In the genomic region with DNA sequence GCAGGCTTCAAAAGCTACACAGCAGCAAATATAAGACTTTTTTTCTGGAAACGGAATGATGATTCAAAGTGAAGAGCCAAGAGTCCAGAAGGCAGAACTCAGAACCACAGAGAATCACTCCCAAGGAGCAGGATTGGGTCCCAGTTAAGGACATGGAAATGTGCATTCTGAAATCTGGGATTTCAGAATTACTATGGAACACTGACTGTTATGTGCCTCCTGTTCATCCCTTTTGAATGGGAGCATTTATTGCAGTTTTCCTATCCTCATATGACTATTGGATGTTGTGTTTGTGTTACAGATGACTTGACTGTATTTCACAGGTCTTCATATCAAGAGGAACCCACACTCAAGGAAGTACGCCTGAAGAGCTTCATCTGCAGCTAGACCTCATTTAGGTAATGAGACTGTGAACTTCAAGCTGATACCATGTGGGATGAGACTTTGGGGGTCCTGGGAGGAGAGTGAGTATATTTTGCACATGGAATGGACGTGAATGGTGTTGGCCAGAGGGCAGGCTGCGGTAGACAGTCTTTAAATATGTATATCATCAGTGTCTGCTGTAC, we compare ENCODE assay signal across 25 cellular contexts.
"Had no signal": no experiment of that assay in that cellular context is flagged by ENCODE, and none has a peak within 500 bp of the region (broad histone marks: within the 10 kb centered on the region; RNA-seq: fewer than 3 reads in every experiment).

No MANE protein-coding gene starts in this region.

- H3K4me1 Mint-ChIP-seq: activated CD4-positive, alpha-beta T cell treated with anti-CD3 and anti-CD28 coated beads, Interleukin-2, amount 10 ng/mL, durations not matched to agents 7 days and 5 days; activated naive CD8-positive, alpha-beta T cell treated with anti-CD3 and anti-CD28 coated beads, Interleukin-2, amount 10 ng/mL, durations not matched to agents 7 days and 5 days; brain; central memory CD8-positive, alpha-beta T cell; endodermal cell had no signal

- H3K36me3 Mint-ChIP-seq: activated naive CD8-positive, alpha-beta T cell treated with anti-CD3 and anti-CD28 coated beads, Interleukin-2, amount 10 ng/mL, durations not matched to agents 7 days and 5 days; brain had no signal

- DNase-seq: activated CD4-positive, alpha-beta memory T cell treated with anti-CD3 and anti-CD28 coated beads, Interleukin-2, amount 10 ng/mL, durations not matched to agents 7 days and 5 days; activated CD4-positive, alpha-beta T cell treated with anti-CD3 and anti-CD28 coated beads for 1 hour; activated CD4-positive, alpha-beta T cell treated with anti-CD3 and anti-CD28 coated beads for 4 hours; activated CD4-positive, alpha-beta T cell treated with anti-CD3 and anti-CD28 coated beads, Interleukin-2, amount 10 ng/mL, durations not matched to agents 7 days and 5 days; activated CD4-positive, alpha-beta T cell treated with anti-CD3 and anti-CD28 coated beads, Interleukin-2, amount 50 U/mL, for 4 hours; activated CD8-positive, alpha-beta memory T cell treated with anti-CD3 and anti-CD28 coated beads, Interleukin-2, amount 50 U/mL, for 48 hours; activated gamma-delta T cell; activated naive CD4-positive, alpha-beta T cell; activated naive CD4-positive, alpha-beta T cell treated with anti-CD3 and anti-CD28 coated beads, Interleukin-2, amount 10 ng/mL, durations not matched to agents 7 days and 5 days; activated naive CD8-positive, alpha-beta T cell treated with anti-CD3 and anti-CD28 coated beads, Interleukin-2, amount 10 ng/mL, durations not matched to agents 7 days and 5 days; activated T-cell treated with anti-CD3 and anti-CD28 coated beads for 4 hours; activated T-cell treated with anti-CD3 and anti-CD28 coated beads, Interleukin-2, amount 50 U/mL, for 24 hours; activated T-cell treated with anti-CD3 and anti-CD28 coated beads, Interleukin-2, amount 50 U/mL, for 72 hours; dorsolateral prefrontal cortex; effector memory CD4-positive, alpha-beta T cell; endodermal cell; foreskin fibroblast; T-helper 2 cell had no signal

- H3K27ac ChIP-seq: ascending aorta, coronary artery, dorsolateral prefrontal cortex had no signal

- ATAC-seq: activated naive CD4-positive, alpha-beta T cell treated with anti-CD3 and anti-CD28 coated beads, Interleukin-2, amount 50 U/mL, for 72 hours; activated T-cell treated with anti-CD3 and anti-CD28 coated beads, Interleukin-2, amount 50 U/mL, for 72 hours; esophagus mucosa had no signal

- H3K4me3 ChIP-seq: ascending aorta, coronary artery, dorsolateral prefrontal cortex had no signal

- H3K36me3 ChIP-seq: ascending aorta had no signal

- H3K27me3 ChIP-seq: ascending aorta, dorsolateral prefrontal cortex had no signal

- H3K4me3 Mint-ChIP-seq: activated CD4-positive, alpha-beta memory T cell treated with anti-CD3 and anti-CD28 coated beads, Interleukin-2, amount 10 ng/mL, durations not matched to agents 7 days and 5 days; activated CD4-positive, alpha-beta T cell treated with anti-CD3 and anti-CD28 coated beads, Interleukin-2, amount 10 ng/mL, durations not matched to agents 7 days and 5 days; activated naive CD4-positive, alpha-beta T cell treated with anti-CD3 and anti-CD28 coated beads, Interleukin-2, amount 10 ng/mL, durations not matched to agents 7 days and 5 days; activated naive CD8-positive, alpha-beta T cell treated with anti-CD3 and anti-CD28 coated beads, Interleukin-2, amount 10 ng/mL, durations not matched to agents 7 days and 5 days; activated T-cell treated with anti-CD3 and anti-CD28 coated beads, Interleukin-2, amount 50 U/mL, for 24 hours; activated T-cell treated with anti-CD3 and anti-CD28 coated beads, Interleukin-2, amount 50 U/mL, for 72 hours; brain; central memory CD8-positive, alpha-beta T cell; dendritic cell treated with granulocyte-macrophage colony-stimulating factor and Interleukin-4, amounts not matched to agents 40 ng/mL and 50 ng/mL, for 4 days; endodermal cell had no signal

- H3K27ac Mint-ChIP-seq: activated CD4-positive, alpha-beta memory T cell treated with anti-CD3 and anti-CD28 coated beads, Interleukin-2, amount 10 ng/mL, durations not matched to agents 7 days and 5 days; activated CD4-positive, alpha-beta T cell treated with anti-CD3 and anti-CD28 coated beads, Interleukin-2, amount 10 ng/mL, durations not matched to agents 7 days and 5 days; activated naive CD4-positive, alpha-beta T cell treated with anti-CD3 and anti-CD28 coated beads, Interleukin-2, amount 10 ng/mL, durations not matched to agents 7 days and 5 days; activated naive CD8-positive, alpha-beta T cell treated with anti-CD3 and anti-CD28 coated beads, Interleukin-2, amount 10 ng/mL, durations not matched to agents 7 days and 5 days; activated T-cell treated with anti-CD3 and anti-CD28 coated beads, Interleukin-2, amount 50 U/mL, for 24 hours; activated T-cell treated with anti-CD3 and anti-CD28 coated beads, Interleukin-2, amount 50 U/mL, for 72 hours; brain; dendritic cell treated with granulocyte-macrophage colony-stimulating factor and Interleukin-4, amounts not matched to agents 40 ng/mL and 50 ng/mL, for 4 days; endodermal cell had no signal

- H3K9me3 Mint-ChIP-seq: activated naive CD4-positive, alpha-beta T cell treated with anti-CD3 and anti-CD28 coated beads, Interleukin-2, amount 10 ng/mL, durations not matched to agents 7 days and 5 days; activated T-cell treated with anti-CD3 and anti-CD28 coated beads, Interleukin-2, amount 50 U/mL, for 24 hours; central memory CD8-positive, alpha-beta T cell had no signal

- H3K4me1 ChIP-seq: ascending aorta had no signal

- H3K27me3 Mint-ChIP-seq: activated T-cell treated with anti-CD3 and anti-CD28 coated beads, Interleukin-2, amount 50 U/mL, for 24 hours; central memory CD8-positive, alpha-beta T cell had no signal
